Comparison of ENCODE assay signal across 1 cellular context in genomic region chr10:80166581-80167470, GRCh38.
TF ChIP-seq lines count a peak whose summit lies in the region.

No MANE protein-coding gene starts in this region.

TF ChIP-seq in IMR-90, 13 proteins besides CTCF, POLR2A, EP300 and RAD21 (continued from another document):
- TF ChIP-seq USF2 (IDR thresholded peaks at IDR 0.05; ENCODE audit: low read depth, low read length) (no peak), BHLHE40 (IDR thresholded peaks at IDR 0.05; ENCODE audit: low read depth, low read length) (no peak), CEBPB (IDR thresholded peaks at IDR 0.05; ENCODE audit: low read depth, low read length) (no peak)
